16 cellular contexts compared by ENCODE assay signal in genomic region chr4:79906996-79907395, GRCh38.
"Had no signal": no experiment of that assay in that cellular context is flagged by ENCODE, and none has a peak within 500 bp of the region (broad histone marks: within the 10 kb centered on the region; RNA-seq: fewer than 3 reads in every experiment).

No MANE protein-coding gene starts in this region.

- H3K4me3 ChIP-seq: esophagus muscularis mucosa, right atrium auricular region, thyroid gland had no signal

- H3K27ac Mint-ChIP-seq: activated CD4-positive, alpha-beta T cell treated with anti-CD3 and anti-CD28 coated beads, Interleukin-2, amount 10 ng/mL, durations not matched to agents 7 days and 5 days; activated naive CD8-positive, alpha-beta T cell treated with anti-CD3 and anti-CD28 coated beads for 36 hours; nephron progenitor cell; progenitor cell of endocrine pancreas; stimulated activated memory B cell treated with anti-CD40 and anti-IgM and Interleukin-4, amounts not matched to agents 10 μg/mL and 1 μg/mL and 100 μg/mL, for 72 hours had no signal

- ATAC-seq: stimulated activated memory B cell treated with anti-CD40 and anti-IgM and Interleukin-4, amounts not matched to agents 10 μg/mL and 1 μg/mL and 100 μg/mL, for 72 hours had no signal

- H3K4me1 ChIP-seq: right atrium auricular region, thyroid gland had no signal

- H3K4me3 Mint-ChIP-seq: activated CD4-positive, alpha-beta T cell treated with anti-CD3 and anti-CD28 coated beads, Interleukin-2, amount 10 ng/mL, durations not matched to agents 7 days and 5 days; activated naive CD8-positive, alpha-beta T cell treated with anti-CD3 and anti-CD28 coated beads for 36 hours; nephron progenitor cell; stimulated activated memory B cell treated with anti-CD40 and anti-IgM and Interleukin-4, amounts not matched to agents 10 μg/mL and 1 μg/mL and 100 μg/mL, for 72 hours had no signal

- H3K27ac ChIP-seq: brain microvascular endothelial cell, esophagus muscularis mucosa, right atrium auricular region, thyroid gland had no signal

- H3K9me3 ChIP-seq: esophagus muscularis mucosa, right atrium auricular region, thyroid gland had no signal

- H3K9me3 Mint-ChIP-seq: nephron progenitor cell; stimulated activated memory B cell treated with anti-CD40 and anti-IgM and Interleukin-4, amounts not matched to agents 10 μg/mL and 1 μg/mL and 100 μg/mL, for 72 hours had no signal

- H3K27me3 ChIP-seq: brain microvascular endothelial cell, esophagus muscularis mucosa, right atrium auricular region, thyroid gland had no signal

- H3K4me1 Mint-ChIP-seq: nephron progenitor cell; stimulated activated memory B cell treated with anti-CD40 and anti-IgM and Interleukin-4, amounts not matched to agents 10 μg/mL and 1 μg/mL and 100 μg/mL, for 72 hours had no signal

- H3K27me3 Mint-ChIP-seq: activated CD4-positive, alpha-beta T cell treated with anti-CD3 and anti-CD28 coated beads, Interleukin-2, amount 10 ng/mL, durations not matched to agents 7 days and 5 days; activated naive CD8-positive, alpha-beta T cell treated with anti-CD3 and anti-CD28 coated beads for 36 hours; progenitor cell of endocrine pancreas; stimulated activated memory B cell treated with anti-CD40 and anti-IgM and Interleukin-4, amounts not matched to agents 10 μg/mL and 1 μg/mL and 100 μg/mL, for 72 hours had no signal

- H3K36me3 ChIP-seq: thyroid gland had no signal

- DNase-seq: activated CD4-positive, CD25-positive, alpha-beta regulatory T cell; activated CD8-positive, alpha-beta memory T cell treated with anti-CD3 and anti-CD28 coated beads for 24 hours; activated naive CD8-positive, alpha-beta T cell treated with anti-CD3 and anti-CD28 coated beads for 36 hours; brain microvascular endothelial cell; cortex of kidney; effector CD4-positive, alpha-beta T cell; kidney glomerular epithelial cell; mesenchymal stem cell; nephron progenitor cell; stimulated activated CD4-positive, alpha-beta T cell treated with anti-CD3 and anti-CD28 coated beads, Interleukin-2, amount 100 ng/mL, for 48 hours; thyroid gland had no signal
